Comparison of ENCODE assay signal across 27 cellular contexts in the genomic region with DNA sequence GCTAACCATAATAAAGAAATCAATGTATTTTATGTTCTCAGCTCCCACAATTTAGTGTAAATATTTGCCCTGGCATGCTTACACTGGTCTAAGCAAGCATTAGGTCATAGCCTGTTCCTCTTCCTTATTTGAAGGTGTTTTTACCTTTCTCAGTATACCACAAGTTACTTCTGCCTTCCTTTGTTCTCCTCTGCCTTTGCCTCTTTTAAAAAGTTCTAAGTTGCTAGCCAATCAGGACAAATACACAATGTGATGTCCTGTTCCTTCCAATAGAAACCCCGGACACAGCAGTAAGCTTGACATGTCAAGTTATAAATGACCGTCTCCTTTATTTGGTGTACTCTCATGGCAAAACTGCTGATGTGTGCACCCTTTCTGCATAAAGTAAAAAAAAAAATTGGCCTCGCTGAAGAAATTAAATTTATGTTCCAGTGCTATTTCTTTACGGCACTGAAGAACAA. TPM values are rescaled to one million over a fixed set of nuclear protein-coding genes. Genes with fewer than 3 reads are reported as not detected.
DNase-seq lines count a peak whose midpoint lies in the region; ATAC-seq and TF ChIP-seq lines count a peak whose summit lies in the region.
"Had no signal": no experiment of that assay in that cellular context is flagged by ENCODE, and none has a peak within 500 bp of the region (broad histone marks: within the 10 kb centered on the region; RNA-seq: fewer than 3 reads in every experiment).

No MANE protein-coding gene starts in this region.

- H3K27ac ChIP-seq in hepatocyte (peak overlapping the region; percentile 95), neuronal stem cell (replicated peaks; ENCODE audit: low read length) (no peak overlapping the region)
- H3K27ac ChIP-seq: KMS-11, ovary, SJCRH30, uterus had no signal

- H3K23ac ChIP-seq in neuronal stem cell (ENCODE audit: low read depth, low read length, poor library complexity) = no peak overlapping the region

- H3K4me1 ChIP-seq in hepatocyte (ENCODE audit: insufficient read depth) (peaks cover 14% of the 10 kb centered on the region), neuronal stem cell (ENCODE audit: control insufficient read depth in 2 of 2, insufficient read depth in 1 of 2, low read depth in 1 of 2, low read length in 2 of 2) (peaks cover 0 to 6% of the 10 kb centered on the region in 2 donors)
- H3K4me1 ChIP-seq: SJCRH30, uterus had no signal

- no peak overlapping the region for H3K4me3 ChIP-seq in hepatocyte
- H3K4me3 ChIP-seq in neuronal stem cell (ENCODE audit: low read length in 2 of 2) = no peak overlapping the region
- H3K4me3 ChIP-seq: ovary, SJCRH30, uterus had no signal

- H4K20me1 ChIP-seq in hepatocyte (ENCODE audit: insufficient read depth, poor library complexity, severe bottlenecking) = no peaks in the 10 kb centered on the region

- H3K27me3 ChIP-seq in hepatocyte = no peaks in the 10 kb centered on the region
- H3K27me3 ChIP-seq in neuronal stem cell (ENCODE audit: control insufficient read depth in 3 of 3, insufficient read depth in 3 of 3, low read depth in 1 of 3, low read length in 3 of 3) = no peaks in the 10 kb centered on the region
- H3K27me3 ChIP-seq: ovary, SJCRH30, uterus had no signal

- H4K8ac ChIP-seq in neuronal stem cell (ENCODE audit: low read depth, low read length) = no peak overlapping the region

- H3K36me3 ChIP-seq in hepatocyte (replicated peaks; ENCODE audit: insufficient read depth, low read depth) (no peaks in the 10 kb centered on the region), neuronal stem cell (replicated peaks in 1 of 2; ENCODE audit: control insufficient read depth in 2 of 2, insufficient read depth in 2 of 2, low read length in 2 of 2) (no peaks in the 10 kb centered on the region)
- H3K36me3 ChIP-seq: ovary, SJCRH30 had no signal

- DNase-seq in DMS153 (lab: John Stamatoyannopoulos, UW) (peak; percentile 19), DMS153 treated with DMSO at 0.1 percent for 48 hours (lab: John Stamatoyannopoulos, UW; ENCODE audit: unreplicated experiment) (no peak), NCI-H146 treated with DMSO at 0.1 percent for 48 hours (lab: John Stamatoyannopoulos, UW; ENCODE audit: unreplicated experiment) (peak; percentile 54), hepatocyte (ENCODE audit: low spot score) (no peak), neuronal stem cell (ENCODE audit: low spot score) (no peak), NOMO-1 treated with dmso at 0.1 percent for 144 hours (lab: John Stamatoyannopoulos, UW; ENCODE audit: unreplicated experiment) (no peak), AG08395 (ENCODE audit: low spot score) (no peak)
- DNase-seq: 8988T; activated CD4-positive, alpha-beta T cell treated with anti-CD3 and anti-CD28 coated beads for 48 hours; activated naive CD8-positive, alpha-beta T cell treated with anti-CD3 and anti-CD28 coated beads for 36 hours; effector memory CD8-positive, alpha-beta T cell; HFFc6; MV-4-11; NCI-H2081; NCI-H524; ovary; SJCRH30; T-helper 1 cell; uterus had no signal

- H3K4me2 ChIP-seq in hepatocyte = peak overlapping the region; percentile 68
- no peak overlapping the region for H3K4me2 ChIP-seq in neuronal stem cell (ENCODE audit: insufficient read depth, low read length, poor library complexity, severe bottlenecking)
- H3K4me2 ChIP-seq: KMS-11 had no signal

- H4K91ac ChIP-seq in neuronal stem cell (ENCODE audit: low read depth, low read length, poor library complexity) = no peak overlapping the region

- H3K9ac ChIP-seq in neuronal stem cell (ENCODE audit: low read depth, low read length, poor library complexity) = no peak overlapping the region
- H3K9ac ChIP-seq: KMS-11 had no signal

- no peak for TF ChIP-seq CTCF in hepatocyte (IDR thresholded peaks at IDR 0.05; ENCODE audit: poor library complexity)

- no peaks in the 10 kb centered on the region for H3K79me1 ChIP-seq in neuronal stem cell (ENCODE audit: low read depth, low read length)

- H2BK120ac ChIP-seq in neuronal stem cell (ENCODE audit: low read depth, low read length) = no peak overlapping the region

- H2BK5ac ChIP-seq in neuronal stem cell (ENCODE audit: low read length) = no peak overlapping the region

- H2BK12ac ChIP-seq in neuronal stem cell (ENCODE audit: low read length) = no peak overlapping the region

- H3K14ac ChIP-seq in neuronal stem cell (ENCODE audit: low read length) = no peak overlapping the region

- WGBS in hepatocyte (ENCODE audit: low lambda C conversion rate, missing lambda C conversion rate) = 83% methylated on average over 4 of the region's 4 CpGs
- WGBS in neuronal stem cell (ENCODE audit: extremely low coverage in 2 of 2, insufficient read length in 2 of 2, insufficient replicate concordance in 1 of 2), 2 donors = no CpG with 5 or more reads among the region's 4 CpGs

- no peak for ATAC-seq in GM21576 (IDR thresholded peaks at IDR 0.05; ENCODE audit: unreplicated experiment)
- ATAC-seq: effector memory CD8-positive, alpha-beta T cell; sciatic nerve had no signal

- H3K18ac ChIP-seq in neuronal stem cell (ENCODE audit: low read length) = no peak overlapping the region

- H3K9me2 ChIP-seq in hepatocyte (replicated peaks; ENCODE audit: insufficient read depth) = no peaks in the 10 kb centered on the region

- H3K9me3 ChIP-seq in hepatocyte (ENCODE audit: low read depth) (no peaks in the 10 kb centered on the region), neuronal stem cell (replicated peaks in 1 of 2; ENCODE audit: control insufficient read depth in 2 of 2, insufficient read depth in 1 of 2, low read depth in 1 of 2, low read length in 2 of 2) (no peaks in the 10 kb centered on the region)
- H3K9me3 ChIP-seq: ovary, uterus had no signal

- no peaks in the 10 kb centered on the region for H3K79me2 ChIP-seq in hepatocyte

- H2AK5ac ChIP-seq in neuronal stem cell (ENCODE audit: low read depth, low read length) = no peak overlapping the region

- H3K4ac ChIP-seq in neuronal stem cell (ENCODE audit: low read length) = no peak overlapping the region

- peak overlapping the region; percentile 27 for H2AFZ ChIP-seq in hepatocyte
- H2AFZ ChIP-seq in neuronal stem cell (ENCODE audit: low read length) = peak overlapping the region; percentile 32

- H2BK15ac ChIP-seq in neuronal stem cell (ENCODE audit: low read length) = no peak overlapping the region

RNA-seq across cellular contexts. Expression of a gene that starts 49.4 kb away (rescaled TPM):
- 21.6 and 31.0 TPM in 2 replicates for total RNA-seq in hepatocyte
- 2.6 and 3.6 TPM in 2 replicates for polyA plus RNA-seq in hepatocyte
- not detected for polyA plus RNA-seq in neuronal stem cell (2013, experiment 1 of 2)
- polyA plus RNA-seq in neuronal stem cell (2013, experiment 2 of 2) = not detected
- total RNA-seq: activated naive CD8-positive, alpha-beta T cell treated with anti-CD3 and anti-CD28 coated beads for 36 hours; activated T-helper 2 cell treated with anti-CD3 and anti-CD28 coated beads, Interferon-gamma antibody, Interleukin-2, Interleukin-4, amounts not matched to agents 10 μg/mL and 5 μg/mL and 100 μg/mL, durations not matched to agents 14 hours and 24 hours and 36 hours; fibroblast of lung; G401; HFFc6; lower leg skin; sciatic nerve; SJCRH30; uterus had no signal
- polyA plus RNA-seq: BJ, fibroblast of lung, ovary had no signal

Comparison
In these comparisons a context has a peak if more than half of its experiments do, and no peak if none do; other contexts are left out.
1. DNase-seq: peak in DMS153 (single experiment) and NCI-H146 treated with DMSO at 0.1 percent for 48 hours (single experiment); none in DMS153 treated with DMSO at 0.1 percent for 48 hours (single experiment), hepatocyte (single experiment), neuronal stem cell (single experiment), NOMO-1 treated with dmso at 0.1 percent for 144 hours (single experiment) and AG08395 (single experiment).